ENCODE assay signal across 1 cellular context in the genomic region with DNA sequence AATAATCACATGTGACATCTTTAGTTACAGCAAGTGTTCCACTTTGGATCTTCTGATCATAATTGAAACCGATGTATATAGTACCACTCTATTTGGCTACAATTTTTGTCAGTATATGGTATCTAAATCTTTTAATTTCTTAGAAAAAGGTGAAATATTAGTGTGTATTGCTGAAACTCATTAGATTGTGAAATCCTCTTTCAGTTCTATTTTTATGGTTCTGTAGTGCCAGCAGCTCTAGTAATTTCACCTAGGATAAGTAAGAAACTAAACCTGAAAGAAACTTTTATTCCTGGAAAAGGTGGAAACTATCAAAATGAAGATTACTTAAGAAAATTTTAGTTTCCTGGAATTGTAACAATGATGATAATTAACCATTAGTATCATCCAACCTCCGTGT.
TF ChIP-seq lines count a peak whose summit lies in the region.

No MANE protein-coding gene starts in this region.

TF ChIP-seq in HepG2, 621 proteins besides CTCF, POLR2A, EP300 and RAD21 (continued from another document):
- TF ChIP-seq, protein P1, sequence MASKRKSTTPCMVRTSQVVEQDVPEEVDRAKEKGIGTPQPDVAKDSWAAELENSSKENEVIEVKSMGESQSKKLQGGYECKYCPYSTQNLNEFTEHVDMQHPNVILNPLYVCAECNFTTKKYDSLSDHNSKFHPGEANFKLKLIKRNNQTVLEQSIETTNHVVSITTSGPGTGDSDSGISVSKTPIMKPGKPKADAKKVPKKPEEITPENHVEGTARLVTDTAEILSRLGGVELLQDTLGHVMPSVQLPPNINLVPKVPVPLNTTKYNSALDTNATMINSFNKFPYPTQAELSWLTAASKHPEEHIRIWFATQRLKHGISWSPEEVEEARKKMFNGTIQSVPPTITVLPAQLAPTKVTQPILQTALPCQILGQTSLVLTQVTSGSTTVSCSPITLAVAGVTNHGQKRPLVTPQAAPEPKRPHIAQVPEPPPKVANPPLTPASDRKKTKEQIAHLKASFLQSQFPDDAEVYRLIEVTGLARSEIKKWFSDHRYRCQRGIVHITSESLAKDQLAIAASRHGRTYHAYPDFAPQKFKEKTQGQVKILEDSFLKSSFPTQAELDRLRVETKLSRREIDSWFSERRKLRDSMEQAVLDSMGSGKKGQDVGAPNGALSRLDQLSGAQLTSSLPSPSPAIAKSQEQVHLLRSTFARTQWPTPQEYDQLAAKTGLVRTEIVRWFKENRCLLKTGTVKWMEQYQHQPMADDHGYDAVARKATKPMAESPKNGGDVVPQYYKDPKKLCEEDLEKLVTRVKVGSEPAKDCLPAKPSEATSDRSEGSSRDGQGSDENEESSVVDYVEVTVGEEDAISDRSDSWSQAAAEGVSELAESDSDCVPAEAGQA (IDR thresholded peaks at IDR 0.05; ENCODE audit: low read depth), result no peak
- TF ChIP-seq, protein P1 (CRISPR knock-in tag; IDR thresholded peaks at IDR 0.05; ENCODE audit: borderline replicate concordance), result no peak
- TF ChIP-seq MLLT10 (CRISPR knock-in tag; IDR thresholded peaks at IDR 0.05) (no peak), RNF2 (conservative IDR thresholded peaks at IDR 0.05; ENCODE audit: low read depth) (no peak), ZNF616 (CRISPR knock-in tag; IDR thresholded peaks at IDR 0.05; ENCODE audit: low read depth) (no peak), SIX4 (CRISPR knock-in tag; IDR thresholded peaks at IDR 0.05) (no peak), ZNF260 (CRISPR knock-in tag; IDR thresholded peaks at IDR 0.05; ENCODE audit: borderline replicate concordance, low read depth) (no peak), SETDB1 (CRISPR knock-in tag; IDR thresholded peaks at IDR 0.05; ENCODE audit: borderline replicate concordance) (no peak), ZNF44 (CRISPR knock-in tag; IDR thresholded peaks at IDR 0.05) (no peak), ZNF543 (CRISPR knock-in tag; IDR thresholded peaks at IDR 0.05) (no peak), KLF9 (CRISPR knock-in tag; IDR thresholded peaks at IDR 0.05; ENCODE audit: low read depth) (no peak), KDM2A (CRISPR knock-in tag; IDR thresholded peaks at IDR 0.05; ENCODE audit: borderline replicate concordance, low read depth) (no peak)
- TF ChIP-seq, protein P2, sequence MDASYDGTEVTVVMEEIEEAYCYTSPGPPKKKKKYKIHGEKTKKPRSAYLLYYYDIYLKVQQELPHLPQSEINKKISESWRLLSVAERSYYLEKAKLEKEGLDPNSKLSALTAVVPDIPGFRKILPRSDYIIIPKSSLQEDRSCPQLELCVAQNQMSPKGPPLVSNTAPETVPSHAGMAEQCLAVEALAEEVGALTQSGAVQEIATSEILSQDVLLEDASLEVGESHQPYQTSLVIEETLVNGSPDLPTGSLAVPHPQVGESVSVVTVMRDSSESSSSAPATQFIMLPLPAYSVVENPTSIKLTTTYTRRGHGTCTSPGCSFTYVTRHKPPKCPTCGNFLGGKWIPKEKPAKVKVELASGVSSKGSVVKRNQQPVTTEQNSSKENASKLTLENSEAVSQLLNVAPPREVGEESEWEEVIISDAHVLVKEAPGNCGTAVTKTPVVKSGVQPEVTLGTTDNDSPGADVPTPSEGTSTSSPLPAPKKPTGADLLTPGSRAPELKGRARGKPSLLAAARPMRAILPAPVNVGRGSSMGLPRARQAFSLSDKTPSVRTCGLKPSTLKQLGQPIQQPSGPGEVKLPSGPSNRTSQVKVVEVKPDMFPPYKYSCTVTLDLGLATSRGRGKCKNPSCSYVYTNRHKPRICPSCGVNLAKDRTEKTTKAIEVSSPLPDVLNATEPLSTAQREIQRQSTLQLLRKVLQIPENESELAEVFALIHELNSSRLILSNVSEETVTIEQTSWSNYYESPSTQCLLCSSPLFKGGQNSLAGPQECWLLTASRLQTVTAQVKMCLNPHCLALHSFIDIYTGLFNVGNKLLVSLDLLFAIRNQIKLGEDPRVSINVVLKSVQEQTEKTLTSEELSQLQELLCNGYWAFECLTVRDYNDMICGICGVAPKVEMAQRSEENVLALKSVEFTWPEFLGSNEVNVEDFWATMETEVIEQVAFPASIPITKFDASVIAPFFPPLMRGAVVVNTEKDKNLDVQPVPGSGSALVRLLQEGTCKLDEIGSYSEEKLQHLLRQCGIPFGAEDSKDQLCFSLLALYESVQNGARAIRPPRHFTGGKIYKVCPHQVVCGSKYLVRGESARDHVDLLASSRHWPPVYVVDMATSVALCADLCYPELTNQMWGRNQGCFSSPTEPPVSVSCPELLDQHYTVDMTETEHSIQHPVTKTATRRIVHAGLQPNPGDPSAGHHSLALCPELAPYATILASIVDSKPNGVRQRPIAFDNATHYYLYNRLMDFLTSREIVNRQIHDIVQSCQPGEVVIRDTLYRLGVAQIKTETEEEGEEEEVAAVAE (CRISPR knock-in tag; IDR thresholded peaks at IDR 0.05; ENCODE audit: borderline replicate concordance), result no peak
- TF ChIP-seq, protein P3, sequence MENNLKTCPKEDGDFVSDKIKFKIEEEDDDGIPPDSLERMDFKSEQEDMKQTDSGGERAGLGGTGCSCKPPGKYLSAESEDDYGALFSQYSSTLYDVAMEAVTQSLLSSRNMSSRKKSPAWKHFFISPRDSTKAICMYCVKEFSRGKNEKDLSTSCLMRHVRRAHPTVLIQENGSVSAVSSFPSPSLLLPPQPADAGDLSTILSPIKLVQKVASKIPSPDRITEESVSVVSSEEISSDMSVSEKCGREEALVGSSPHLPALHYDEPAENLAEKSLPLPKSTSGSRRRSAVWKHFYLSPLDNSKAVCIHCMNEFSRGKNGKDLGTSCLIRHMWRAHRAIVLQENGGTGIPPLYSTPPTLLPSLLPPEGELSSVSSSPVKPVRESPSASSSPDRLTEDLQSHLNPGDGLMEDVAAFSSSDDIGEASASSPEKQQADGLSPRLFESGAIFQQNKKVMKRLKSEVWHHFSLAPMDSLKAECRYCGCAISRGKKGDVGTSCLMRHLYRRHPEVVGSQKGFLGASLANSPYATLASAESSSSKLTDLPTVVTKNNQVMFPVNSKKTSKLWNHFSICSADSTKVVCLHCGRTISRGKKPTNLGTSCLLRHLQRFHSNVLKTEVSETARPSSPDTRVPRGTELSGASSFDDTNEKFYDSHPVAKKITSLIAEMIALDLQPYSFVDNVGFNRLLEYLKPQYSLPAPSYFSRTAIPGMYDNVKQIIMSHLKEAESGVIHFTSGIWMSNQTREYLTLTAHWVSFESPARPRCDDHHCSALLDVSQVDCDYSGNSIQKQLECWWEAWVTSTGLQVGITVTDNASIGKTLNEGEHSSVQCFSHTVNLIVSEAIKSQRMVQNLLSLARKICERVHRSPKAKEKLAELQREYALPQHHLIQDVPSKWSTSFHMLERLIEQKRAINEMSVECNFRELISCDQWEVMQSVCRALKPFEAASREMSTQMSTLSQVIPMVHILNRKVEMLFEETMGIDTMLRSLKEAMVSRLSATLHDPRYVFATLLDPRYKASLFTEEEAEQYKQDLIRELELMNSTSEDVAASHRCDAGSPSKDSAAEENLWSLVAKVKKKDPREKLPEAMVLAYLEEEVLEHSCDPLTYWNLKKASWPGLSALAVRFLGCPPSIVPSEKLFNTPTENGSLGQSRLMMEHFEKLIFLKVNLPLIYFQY (CRISPR knock-in tag; IDR thresholded peaks at IDR 0.05; ENCODE audit: borderline replicate concordance), result no peak
- TF ChIP-seq, protein P4, sequence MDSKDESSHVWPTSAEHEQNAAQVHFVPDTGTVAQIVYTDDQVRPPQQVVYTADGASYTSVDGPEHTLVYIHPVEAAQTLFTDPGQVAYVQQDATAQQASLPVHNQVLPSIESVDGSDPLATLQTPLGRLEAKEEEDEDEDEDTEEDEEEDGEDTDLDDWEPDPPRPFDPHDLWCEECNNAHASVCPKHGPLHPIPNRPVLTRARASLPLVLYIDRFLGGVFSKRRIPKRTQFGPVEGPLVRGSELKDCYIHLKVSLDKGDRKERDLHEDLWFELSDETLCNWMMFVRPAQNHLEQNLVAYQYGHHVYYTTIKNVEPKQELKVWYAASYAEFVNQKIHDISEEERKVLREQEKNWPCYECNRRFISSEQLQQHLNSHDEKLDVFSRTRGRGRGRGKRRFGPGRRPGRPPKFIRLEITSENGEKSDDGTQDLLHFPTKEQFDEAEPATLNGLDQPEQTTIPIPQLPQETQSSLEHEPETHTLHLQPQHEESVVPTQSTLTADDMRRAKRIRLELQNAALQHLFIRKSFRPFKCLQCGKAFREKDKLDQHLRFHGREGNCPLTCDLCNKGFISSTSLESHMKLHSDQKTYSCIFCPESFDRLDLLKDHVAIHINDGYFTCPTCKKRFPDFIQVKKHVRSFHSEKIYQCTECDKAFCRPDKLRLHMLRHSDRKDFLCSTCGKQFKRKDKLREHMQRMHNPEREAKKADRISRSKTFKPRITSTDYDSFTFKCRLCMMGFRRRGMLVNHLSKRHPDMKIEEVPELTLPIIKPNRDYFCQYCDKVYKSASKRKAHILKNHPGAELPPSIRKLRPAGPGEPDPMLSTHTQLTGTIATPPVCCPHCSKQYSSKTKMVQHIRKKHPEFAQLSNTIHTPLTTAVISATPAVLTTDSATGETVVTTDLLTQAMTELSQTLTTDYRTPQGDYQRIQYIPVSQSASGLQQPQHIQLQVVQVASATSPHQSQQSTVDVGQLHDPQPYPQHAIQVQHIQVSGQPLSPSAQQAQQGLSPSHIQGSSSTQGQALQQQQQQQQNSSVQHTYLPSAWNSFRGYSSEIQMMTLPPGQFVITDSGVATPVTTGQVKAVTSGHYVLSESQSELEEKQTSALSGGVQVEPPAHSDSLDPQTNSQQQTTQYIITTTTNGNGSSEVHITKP (CRISPR knock-in tag; IDR thresholded peaks at IDR 0.05; ENCODE audit: low read depth), result no peak
- TF ChIP-seq, protein P5, sequence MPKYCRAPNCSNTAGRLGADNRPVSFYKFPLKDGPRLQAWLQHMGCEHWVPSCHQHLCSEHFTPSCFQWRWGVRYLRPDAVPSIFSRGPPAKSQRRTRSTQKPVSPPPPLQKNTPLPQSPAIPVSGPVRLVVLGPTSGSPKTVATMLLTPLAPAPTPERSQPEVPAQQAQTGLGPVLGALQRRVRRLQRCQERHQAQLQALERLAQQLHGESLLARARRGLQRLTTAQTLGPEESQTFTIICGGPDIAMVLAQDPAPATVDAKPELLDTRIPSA (CRISPR knock-in tag; IDR thresholded peaks at IDR 0.05; ENCODE audit: borderline replicate concordance), result no peak
- TF ChIP-seq, protein P6, sequence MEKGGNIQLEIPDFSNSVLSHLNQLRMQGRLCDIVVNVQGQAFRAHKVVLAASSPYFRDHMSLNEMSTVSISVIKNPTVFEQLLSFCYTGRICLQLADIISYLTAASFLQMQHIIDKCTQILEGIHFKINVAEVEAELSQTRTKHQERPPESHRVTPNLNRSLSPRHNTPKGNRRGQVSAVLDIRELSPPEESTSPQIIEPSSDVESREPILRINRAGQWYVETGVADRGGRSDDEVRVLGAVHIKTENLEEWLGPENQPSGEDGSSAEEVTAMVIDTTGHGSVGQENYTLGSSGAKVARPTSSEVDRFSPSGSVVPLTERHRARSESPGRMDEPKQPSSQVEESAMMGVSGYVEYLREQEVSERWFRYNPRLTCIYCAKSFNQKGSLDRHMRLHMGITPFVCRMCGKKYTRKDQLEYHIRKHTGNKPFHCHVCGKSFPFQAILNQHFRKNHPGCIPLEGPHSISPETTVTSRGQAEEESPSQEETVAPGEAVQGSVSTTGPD (CRISPR knock-in tag; IDR thresholded peaks at IDR 0.05), result no peak
